In genomic region chr2:200567932-200568331, GRCh38 we compare ENCODE assay signal across 26 cellular contexts. TPM values are rescaled to one million over a fixed set of nuclear protein-coding genes. Genes with fewer than 3 reads are reported as not detected.
A peak's percentile ranks its signal among the peaks of the same experiment; 100 is the strongest.
DNase-seq lines count a peak whose midpoint lies in the region; ATAC-seq, FAIRE-seq and TF ChIP-seq lines count a peak whose summit lies in the region.
"Had no signal": no experiment of that assay in that cellular context is flagged by ENCODE, and none has a peak within 500 bp of the region (broad histone marks: within the 10 kb centered on the region; RNA-seq: fewer than 3 reads in every experiment).

No MANE protein-coding gene starts in this region.

- ATAC-seq in A549 (no peak), GM12878 (no peak), HepG2 (no peak)

- RAD21 ChIA-PET in GM12878 (lab: Charles Lee; ENCODE audit: unreplicated experiment): no interaction called here

- H3K9me3 ChIP-seq in A549: no peaks in the 10 kb centered on the region
- no peaks in the 10 kb centered on the region for H3K9me3 ChIP-seq in GM12878 (replicated peaks; ENCODE audit: control insufficient read depth, insufficient read depth, low read length)
- H3K9me3 ChIP-seq in HepG2 (ENCODE audit: low read length): no peaks in the 10 kb centered on the region
- H3K9me3 ChIP-seq in transverse colon: no peaks in the 10 kb centered on the region
- H3K9me3 ChIP-seq: BE2C, HAP-1 had no signal

- H3K4me1 ChIP-seq in A549 (peaks cover 5% of the 10 kb centered on the region; the same call in 1 of the 3 replicates), GM12878 (ENCODE audit: control insufficient read depth, insufficient read depth, low read length) (no peaks in the 10 kb centered on the region), HepG2 (ENCODE audit: insufficient read depth, low read length) (no peaks in the 10 kb centered on the region), transverse colon (no peaks in the 10 kb centered on the region)
- H3K4me1 ChIP-seq: BE2C; BLaER1 treated with 17β-estradiol and CSF1 and Interleukin-3, amounts not matched to agents 10 nM and 100 nM; HAP-1 had no signal

- H4K20me1 ChIP-seq in GM12878 (ENCODE audit: control insufficient read depth, insufficient read depth): no peaks in the 10 kb centered on the region
- no peaks in the 10 kb centered on the region for H4K20me1 ChIP-seq in HepG2 (ENCODE audit: insufficient read depth, low read length)
- H4K20me1 ChIP-seq: BLaER1 treated with 17β-estradiol and CSF1 and Interleukin-3, amounts not matched to agents 10 nM and 100 nM had no signal

- H3K4me3 ChIP-seq in A549: no peak overlapping the region
- no peak overlapping the region for H3K4me3 ChIP-seq in GM12878
- H3K4me3 ChIP-seq in HepG2 (replicated peaks in 1 of 3; ENCODE audit: insufficient read depth in 1 of 3, low read depth in 2 of 3, low read length in 3 of 3): no peak overlapping the region
- H3K4me3 ChIP-seq in transverse colon: no peak overlapping the region
- H3K4me3 ChIP-seq: BLaER1 treated with 17β-estradiol and CSF1 and Interleukin-3, amounts not matched to agents 10 nM and 100 nM; HAP-1 had no signal

- TF ChIP-seq RAD21 in A549 (conservative IDR thresholded peaks at IDR 0.05 in 1 of 2, IDR thresholded peaks at IDR 0.05 in 1 of 2) (no peak), GM12878 (IDR thresholded peaks at IDR 0.05; ENCODE audit: insufficient read depth, low read depth, low read length) (no peak), HepG2 (CRISPR knock-in tag; IDR thresholded peaks at IDR 0.05) (no peak)

- BruUV-seq in GM12878 (replicated peaks; lab: Mats Ljungman, UMichigan) (no TSS peak), HepG2 (replicated peaks; lab: Mats Ljungman, UMichigan) (no TSS peak)

- no peaks in the 10 kb centered on the region; a peak in 3 of 4 replicates for H3K36me3 ChIP-seq in GM12878 (ENCODE audit: control insufficient read depth in 2 of 2, insufficient read depth in 2 of 2, low read length in 1 of 2)
- peaks cover 0 to 19% of the 10 kb centered on the region in 2 experiments; a peak in 3 of 5 replicates for H3K36me3 ChIP-seq in HepG2 (replicated peaks in 1 of 2; ENCODE audit: control insufficient read depth in 1 of 2, insufficient read depth in 2 of 2, low read length in 2 of 2)
- H3K36me3 ChIP-seq in transverse colon: no peaks in the 10 kb centered on the region
- H3K36me3 ChIP-seq: BE2C had no signal

- TF ChIP-seq CTCF in A549 (IDR thresholded peaks at IDR 0.05): no peak
- no peak for TF ChIP-seq CTCF in GM12878 (IDR thresholded peaks at IDR 0.05 in 2 of 3, conservative IDR thresholded peaks at IDR 0.05 in 1 of 3; ENCODE audit: control insufficient read depth in 2 of 3, extremely low read depth in 1 of 3, insufficient read depth in 1 of 3, low read depth in 3 of 3, low read length in 3 of 3)
- TF ChIP-seq CTCF in HepG2 (CRISPR knock-in tag; IDR thresholded peaks at IDR 0.05): no peak
- no peak for TF ChIP-seq CTCF in transverse colon (IDR thresholded peaks at IDR 0.05)

- in situ Hi-C loops in GM12878 (cut with MboI): no loop called here
- in situ Hi-C loops in HepG2 (cut with HindIII; ENCODE audit: extremely low pct_ligation_motif_present, low pct_unique_long_range_greater_than_20kb): no loop called here
- in situ Hi-C loops in transverse colon (cut with MboI; ENCODE audit: low pct_ligation_motif_present in 1 of 4, low pct_unique_long_range_greater_than_20kb in 1 of 4, low sequenced_read_pairs in 3 of 4): no loop called here

- H3K9ac ChIP-seq in GM12878 (ENCODE audit: control insufficient read depth, insufficient read depth, low read length) (no peak overlapping the region), HepG2 (ENCODE audit: insufficient read depth, low read depth, low read length) (no peak overlapping the region)
- H3K9ac ChIP-seq: BLaER1 treated with 17β-estradiol and CSF1 and Interleukin-3, amounts not matched to agents 10 nM and 100 nM had no signal

- intact Hi-C loops in GM12878 (cut with micrococcal nuclease; ENCODE audit: unreplicated experiment) (no loop called here), HepG2 (cut with micrococcal nuclease; ENCODE audit: unreplicated experiment) (no loop called here), transverse colon (cut with DNase I; ENCODE audit: low total_unique reads) (no loop called here)

- CTCF ChIA-PET in A549 (lab: Yijun Ruan, JAX) (interaction anchor here (1.3 kb wide), 1 partner anchor 135 kb away, joined by 5 read pairs; no protein-coding TSS in a partner anchor), GM12878 (lab: Yijun Ruan, JAX) (interaction anchor here (1.0 to 1.3 kb wide), 2 partner anchors 11 to 83 kb away, joined by 6 to 7 read pairs; no protein-coding TSS in a partner anchor), HepG2 (lab: Yijun Ruan, JAX; ENCODE audit: low intra/inter-chr PET ratio, low total read pairs) (no interaction called here)

- no peak for TF ChIP-seq POLR2A in A549 (IDR thresholded peaks at IDR 0.05; ENCODE audit: low read length)
- no peak for TF ChIP-seq POLR2A in GM12878 (IDR thresholded peaks at IDR 0.05; ENCODE audit: low read depth, low read length)
- TF ChIP-seq POLR2A in HepG2 (IDR thresholded peaks at IDR 0.05; ENCODE audit: insufficient read depth in 1 of 2, low read depth in 2 of 2, low read length in 2 of 2): no peak
- TF ChIP-seq POLR2A in transverse colon (IDR thresholded peaks at IDR 0.05): no peak

- FAIRE-seq in A549 (lab: Jason Lieb, UNC) (peak; percentile 51), GM12878 (lab: Jason Lieb, UNC) (peak; percentile 84), HepG2 (lab: Jason Lieb, UNC) (no peak)
- FAIRE-seq: A204.1, D721Med, GM12891, GM18507 had no signal

- H3K4me2 ChIP-seq in A549 (no peak overlapping the region), GM12878 (ENCODE audit: control insufficient read depth, insufficient read depth) (no peak overlapping the region), HepG2 (ENCODE audit: low read depth, low read length) (no peak overlapping the region)
- H3K4me2 ChIP-seq: BLaER1 treated with 17β-estradiol and CSF1 and Interleukin-3, amounts not matched to agents 10 nM and 100 nM had no signal

- POLR2A ChIA-PET in A549 (lab: Yijun Ruan, JAX): no interaction called here
- POLR2A ChIA-PET in GM12878 (lab: Charles Lee): no interaction called here
- POLR2A ChIA-PET in HepG2 (lab: Yijun Ruan, JAX): no interaction called here

- SMC1A ChIA-PET in GM12878 (lab: Charles Lee; ENCODE audit: uncharacterized antibody, unreplicated experiment): interaction anchor here (0.7 kb wide), 1 partner anchor 69 kb away, joined by 3 read pairs; no protein-coding TSS in a partner anchor

- no peaks in the 10 kb centered on the region for H3K27me3 ChIP-seq in GM12878 (replicated peaks in 1 of 2; ENCODE audit: control insufficient read depth in 2 of 2, insufficient read depth in 2 of 2, low read length in 1 of 2)
- no peaks in the 10 kb centered on the region for H3K27me3 ChIP-seq in HepG2 (ENCODE audit: control insufficient read depth in 1 of 2, insufficient read depth in 2 of 2, low read length in 2 of 2)
- no peaks in the 10 kb centered on the region for H3K27me3 ChIP-seq in transverse colon
- H3K27me3 ChIP-seq: BE2C; BLaER1 treated with 17β-estradiol and CSF1 and Interleukin-3, amounts not matched to agents 10 nM and 100 nM had no signal

- 91% methylated on average over 3 of the region's 3 CpGs for WGBS in A549 (ENCODE audit: missing lambda C conversion rate)
- WGBS in GM12878 (ENCODE audit: insufficient coverage, insufficient replicate concordance, low lambda C conversion rate, missing lambda C conversion rate): 95% methylated on average over 3 of the region's 3 CpGs
- WGBS in HepG2 (ENCODE audit: low lambda C conversion rate): 92% methylated on average over 3 of the region's 3 CpGs
- WGBS in transverse colon (ENCODE audit: low coverage in 1 of 2), 2 donors: 99 to 100% methylated on average over 3 of the region's 3 CpGs

- no peak for TF ChIP-seq EP300 in A549 (IDR thresholded peaks at IDR 0.05)
- no peak for TF ChIP-seq EP300 in GM12878 (IDR thresholded peaks at IDR 0.05; ENCODE audit: borderline replicate concordance in 1 of 2, control insufficient read depth in 1 of 2, low read depth in 2 of 2, low read length in 2 of 2)
- TF ChIP-seq EP300 in HepG2 (IDR thresholded peaks at IDR 0.05; ENCODE audit: low read depth in 2 of 2, low read length in 2 of 2): no peak
- TF ChIP-seq EP300 in HepG2 (CRISPR knock-in tag; IDR thresholded peaks at IDR 0.05; ENCODE audit: borderline replicate concordance): no peak
- no peak for TF ChIP-seq EP300 in transverse colon (IDR thresholded peaks at IDR 0.05; ENCODE audit: low read depth)

- DNase-seq in A549 (ENCODE audit: low read depth in 1 of 2, low spot score in 1 of 2): no peak
- DNase-seq in GM12878 (ENCODE audit: low read depth, low spot score): no peak
- no peak for DNase-seq in HepG2 (ENCODE audit: low spot score)
- DNase-seq in renal cortical epithelial cell (ENCODE audit: low read depth): peak; percentile 52
- no peak for DNase-seq in NCI-H446 treated with DMSO at 0.1 percent for 48 hours (lab: John Stamatoyannopoulos, UW)
- DNase-seq in transverse colon: no peak
- no peak for DNase-seq in amniotic stem cell (lab: John Stamatoyannopoulos, UW)
- DNase-seq: ACHN; AML-193; BE2C; CD4-positive, alpha-beta T cell; CD8-positive, alpha-beta memory T cell; DMS 273 treated with DMSO at 0.1 percent for 48 hours; DMS79; EL; GDM1; GOT3; HFFc6 had no signal

- H3K79me2 ChIP-seq in GM12878 (ENCODE audit: control insufficient read depth, insufficient read depth, low read length) (no peaks in the 10 kb centered on the region), HepG2 (ENCODE audit: insufficient read depth, low read length) (no peaks in the 10 kb centered on the region)

- H2AFZ ChIP-seq in GM12878 (ENCODE audit: control insufficient read depth, low read depth, low read length) (no peak overlapping the region), HepG2 (ENCODE audit: low read length) (no peak overlapping the region)

- no peak overlapping the region for H3K27ac ChIP-seq in A549
- H3K27ac ChIP-seq in GM12878 (ENCODE audit: control insufficient read depth, insufficient read depth): no peak overlapping the region
- H3K27ac ChIP-seq in HepG2 (ENCODE audit: extremely low read length, insufficient read depth, low read length): no peak overlapping the region
- no peak overlapping the region for H3K27ac ChIP-seq in transverse colon
- H3K27ac ChIP-seq: 22Rv1; BLaER1 treated with 17β-estradiol and CSF1 and Interleukin-3, amounts not matched to agents 10 nM and 100 nM had no signal

RNA-seq across cellular contexts. Expression of gene AOX1, which starts 17.9 kb away (rescaled TPM):
- polyA plus RNA-seq in A549 (2011; rRNA removed) (2.8 and 3.6 TPM in 2 replicates), A549 (2017; fragmentation: RNase III; extraction: RNeasy Plus Mini Kit Qiagen cat#74134 plus additional on column Dnase treatment) (4.8 to 6.6 TPM (median 5.4 TPM) in 3 replicates), GM12878 (2011; rRNA removed) (0.03 TPM in 1 of 2 replicates, not detected in the other), GM12878 (2014; fragmentation: Illumina TruSeq; extraction: Trizol) (not detected in 2 replicates), GM12878 (2014; fragmentation: Nextera tagmentation; extraction: Ambion mirVana) (not detected), GM12878 (2014; rRNA removed) (0.04 TPM in 1 of 2 replicates, not detected in the other), GM12878 (2016; fragmentation: Nextera tagmentation; extraction: Ambion mirVana) (not detected), HepG2 (2011; rRNA removed) (9.2 and 18.9 TPM in 2 replicates)
- 1.1 and 1.3 TPM in 2 replicates for polyA plus RNA-seq in A549 (2012; cell fraction: cytosol; rRNA removed)
- 0.91 and 1.8 TPM in 2 replicates for polyA plus RNA-seq in A549 (2012; cell fraction: nucleus; rRNA removed)
- 1.8 and 5.3 TPM in 2 replicates for polyA minus RNA-seq in A549 (2011; rRNA and poly(A)+ RNA removed)
- total RNA-seq in GM12878 (2013; cell fraction: nucleolus; rRNA removed): 0.56 TPM in 1 of 2 replicates, not detected in the other
- total RNA-seq in GM12878 (2014; rRNA removed) (0.05 and 0.34 TPM in 2 replicates), GM12878 (2014; rRNA removed; fragmentation: Illumina TruSeq; extraction: Trizol) (not detected in 2 replicates), GM12878 (2021) (0.56 and 0.80 TPM in 2 replicates), HepG2 (2016; rRNA removed; fragmentation: Illumina TruSeq; extraction: Trizol) (18.0 and 27.5 TPM in 2 replicates), renal cortical epithelial cell (8.0 and 60.4 TPM in 2 replicates), transverse colon (10 to 100 TPM; 12.0 to 28.1 (median 19.0) TPM)
- polyA plus RNA-seq in GM12878 (2011; ENCODE audit: low read depth): not detected
- polyA plus RNA-seq in GM12878 (2011; cell fraction: cytosol; rRNA removed): not detected in 2 replicates
- 0.25 and 0.30 TPM in 2 replicates for polyA plus RNA-seq in GM12878 (2011; cell fraction: nucleus; rRNA removed)
- polyA plus RNA-seq in GM12878 (2012): 0.14 TPM in 1 of 2 replicates, not detected in the other
- polyA minus RNA-seq in GM12878 (2011; rRNA and poly(A)+ RNA removed): 1.8 TPM in 1 of 2 replicates, not detected in the other
- not detected in 2 replicates for polyA minus RNA-seq in GM12878 (2011; cell fraction: cytosol; rRNA and poly(A)+ RNA removed)
- polyA minus RNA-seq in GM12878 (2011; cell fraction: nucleus; rRNA and poly(A)+ RNA removed): 0.24 and 0.29 TPM in 2 replicates
- 2.9 and 3.1 TPM in 2 replicates for total RNA-seq in HepG2 (2016; cell fraction: cytosol; rRNA removed; fragmentation: Illumina TruSeq; extraction: Trizol; ENCODE audit: low read depth)
- 16.9 and 27.1 TPM in 2 replicates for total RNA-seq in HepG2 (2016; cell fraction: insoluble cytoplasmic fraction; rRNA removed; fragmentation: Illumina TruSeq; extraction: Trizol)
- total RNA-seq in HepG2 (2016; cell fraction: membrane; rRNA removed; fragmentation: Illumina TruSeq; extraction: Trizol): 5.6 and 7.9 TPM in 2 replicates
- total RNA-seq in HepG2 (2016; cell fraction: nucleus; rRNA removed; fragmentation: Illumina TruSeq; extraction: Trizol): 11.2 and 11.3 TPM in 2 replicates
- polyA plus RNA-seq in HepG2 (2011; cell fraction: cytosol; rRNA removed): 9.0 and 14.2 TPM in 2 replicates
- 6.6 and 14.0 TPM in 2 replicates for polyA plus RNA-seq in HepG2 (2011; cell fraction: nucleus; rRNA removed)
- polyA plus RNA-seq in HepG2 (2012): 12.6 and 15.2 TPM in 2 replicates
- 0.95 and 1.1 TPM in 2 replicates for polyA plus RNA-seq in HepG2 (2016; cell fraction: cytosol; fragmentation: Illumina TruSeq; extraction: Trizol; ENCODE audit: low read depth)
- polyA plus RNA-seq in HepG2 (2016; cell fraction: insoluble cytoplasmic fraction; fragmentation: Illumina TruSeq; extraction: Trizol; ENCODE audit: low read depth): 21.2 and 21.7 TPM in 2 replicates
- polyA plus RNA-seq in HepG2 (2016; cell fraction: membrane; fragmentation: Illumina TruSeq; extraction: Trizol; ENCODE audit: low read depth): 2.7 and 3.3 TPM in 2 replicates
- polyA plus RNA-seq in HepG2 (2016; cell fraction: nucleus; fragmentation: Illumina TruSeq; extraction: Trizol; ENCODE audit: insufficient read depth, low read depth): 8.2 and 9.7 TPM in 2 replicates
- 9.0 and 94.3 TPM in 2 replicates for polyA minus RNA-seq in HepG2 (2011; rRNA and poly(A)+ RNA removed; ENCODE audit: low replicate concordance)
- 16.3 and 44.6 TPM in 2 replicates for polyA minus RNA-seq in HepG2 (2011; cell fraction: cytosol; rRNA and poly(A)+ RNA removed)
- polyA minus RNA-seq in HepG2 (2011; cell fraction: nucleus; rRNA and poly(A)+ RNA removed): 6.7 and 17.2 TPM in 2 replicates
- total RNA-seq: CD4-positive, alpha-beta T cell; CD8-positive, alpha-beta memory T cell had no signal
- polyA plus RNA-seq: CD14-positive monocyte had no signal

RNA-seq across cellular contexts. Expression of gene SGO2, which starts 41.9 kb away (rescaled TPM):
- 14.2 and 26.2 TPM in 2 replicates for polyA plus RNA-seq in A549 (2011; rRNA removed)
- polyA plus RNA-seq in A549 (2012; cell fraction: cytosol; rRNA removed): 3.4 and 5.0 TPM in 2 replicates
- 1.9 and 3.3 TPM in 2 replicates for polyA plus RNA-seq in A549 (2012; cell fraction: nucleus; rRNA removed)
- 14.4 to 16.8 TPM (median 15.2 TPM) in 3 replicates for polyA plus RNA-seq in A549 (2017; fragmentation: RNase III; extraction: RNeasy Plus Mini Kit Qiagen cat#74134 plus additional on column Dnase treatment)
- polyA minus RNA-seq in A549 (2011; rRNA and poly(A)+ RNA removed): 3.8 and 4.8 TPM in 2 replicates
- 58.3 and 61.7 TPM in 2 replicates for total RNA-seq in GM12878 (2013; cell fraction: nucleolus; rRNA removed)
- 18.5 and 22.2 TPM in 2 replicates for total RNA-seq in GM12878 (2014; rRNA removed)
- total RNA-seq in GM12878 (2014; rRNA removed; fragmentation: Illumina TruSeq; extraction: Trizol): 21.8 and 22.4 TPM in 2 replicates
- total RNA-seq in GM12878 (2021): 21.7 and 22.3 TPM in 2 replicates
- polyA plus RNA-seq in GM12878 (2011; ENCODE audit: low read depth): 4.1 TPM
- polyA plus RNA-seq in GM12878 (2011; rRNA removed): 26.7 and 59.4 TPM in 2 replicates
- 4.4 and 4.5 TPM in 2 replicates for polyA plus RNA-seq in GM12878 (2011; cell fraction: cytosol; rRNA removed)
- 24.0 and 26.2 TPM in 2 replicates for polyA plus RNA-seq in GM12878 (2011; cell fraction: nucleus; rRNA removed)
- polyA plus RNA-seq in GM12878 (2012): 7.7 and 12.3 TPM in 2 replicates
- 33.4 and 39.4 TPM in 2 replicates for polyA plus RNA-seq in GM12878 (2014; fragmentation: Illumina TruSeq; extraction: Trizol)
- 10 to 100 TPM; 15.8 to 30.7 TPM for polyA plus RNA-seq in GM12878 (2014; fragmentation: Nextera tagmentation; extraction: Ambion mirVana)
- 11.3 and 16.7 TPM in 2 replicates for polyA plus RNA-seq in GM12878 (2014; rRNA removed)
- polyA plus RNA-seq in GM12878 (2016; fragmentation: Nextera tagmentation; extraction: Ambion mirVana): 10 to 100 TPM; 42.5 to 55.2 TPM
- polyA minus RNA-seq in GM12878 (2011; rRNA and poly(A)+ RNA removed): 17.1 and 21.9 TPM in 2 replicates
- 7.5 and 9.0 TPM in 2 replicates for polyA minus RNA-seq in GM12878 (2011; cell fraction: cytosol; rRNA and poly(A)+ RNA removed)
- polyA minus RNA-seq in GM12878 (2011; cell fraction: nucleus; rRNA and poly(A)+ RNA removed): 34.7 and 52.3 TPM in 2 replicates
- total RNA-seq in HepG2 (2016; rRNA removed; fragmentation: Illumina TruSeq; extraction: Trizol): 16.2 and 32.2 TPM in 2 replicates
- total RNA-seq in HepG2 (2016; cell fraction: cytosol; rRNA removed; fragmentation: Illumina TruSeq; extraction: Trizol; ENCODE audit: low read depth): 1.1 and 1.4 TPM in 2 replicates
- 16.1 and 31.3 TPM in 2 replicates for total RNA-seq in HepG2 (2016; cell fraction: insoluble cytoplasmic fraction; rRNA removed; fragmentation: Illumina TruSeq; extraction: Trizol)
- 4.3 and 5.1 TPM in 2 replicates for total RNA-seq in HepG2 (2016; cell fraction: membrane; rRNA removed; fragmentation: Illumina TruSeq; extraction: Trizol)
- total RNA-seq in HepG2 (2016; cell fraction: nucleus; rRNA removed; fragmentation: Illumina TruSeq; extraction: Trizol): 26.7 and 28.5 TPM in 2 replicates
- 1.9 and 5.1 TPM in 2 replicates for polyA plus RNA-seq in HepG2 (2011; rRNA removed)
- polyA plus RNA-seq in HepG2 (2011; cell fraction: cytosol; rRNA removed): 1.2 and 1.3 TPM in 2 replicates
- polyA plus RNA-seq in HepG2 (2011; cell fraction: nucleus; rRNA removed): 2.6 and 2.7 TPM in 2 replicates
- polyA plus RNA-seq in HepG2 (2012): 3.4 and 6.3 TPM in 2 replicates
- 0.41 and 0.43 TPM in 2 replicates for polyA plus RNA-seq in HepG2 (2016; cell fraction: cytosol; fragmentation: Illumina TruSeq; extraction: Trizol; ENCODE audit: low read depth)
- polyA plus RNA-seq in HepG2 (2016; cell fraction: insoluble cytoplasmic fraction; fragmentation: Illumina TruSeq; extraction: Trizol; ENCODE audit: low read depth): 25.2 and 26.5 TPM in 2 replicates
- 1.2 TPM in 2 replicates for polyA plus RNA-seq in HepG2 (2016; cell fraction: membrane; fragmentation: Illumina TruSeq; extraction: Trizol; ENCODE audit: low read depth)
- polyA plus RNA-seq in HepG2 (2016; cell fraction: nucleus; fragmentation: Illumina TruSeq; extraction: Trizol; ENCODE audit: insufficient read depth, low read depth): 17.4 and 17.5 TPM in 2 replicates
- polyA minus RNA-seq in HepG2 (2011; rRNA and poly(A)+ RNA removed; ENCODE audit: low replicate concordance): 0.84 and 3.3 TPM in 2 replicates
- polyA minus RNA-seq in HepG2 (2011; cell fraction: cytosol; rRNA and poly(A)+ RNA removed): 4.9 and 5.4 TPM in 2 replicates
- 26.2 and 43.8 TPM in 2 replicates for polyA minus RNA-seq in HepG2 (2011; cell fraction: nucleus; rRNA and poly(A)+ RNA removed)
- 4.2 and 5.0 TPM in 2 replicates for total RNA-seq in renal cortical epithelial cell
- total RNA-seq in transverse colon: 1 to 10 TPM in 3 of 4 donors, under 1 TPM in 1; 0.75 to 4.8 (median 2.9) TPM

RNA-seq across cellular contexts. Expression of gene KCTD18, which starts 58.1 kb away (rescaled TPM):
- polyA plus RNA-seq in A549 (2011; rRNA removed) (15.3 and 21.3 TPM in 2 replicates), A549 (2017; fragmentation: RNase III; extraction: RNeasy Plus Mini Kit Qiagen cat#74134 plus additional on column Dnase treatment) (9.7 to 12.6 TPM (median 12.2 TPM) in 3 replicates), GM12878 (2011; rRNA removed) (8.7 and 10.3 TPM in 2 replicates), GM12878 (2014; fragmentation: Illumina TruSeq; extraction: Trizol) (12.7 and 16.8 TPM in 2 replicates), GM12878 (2014; fragmentation: Nextera tagmentation; extraction: Ambion mirVana) (1 to 10 TPM; 1.4 to 3.7 TPM), GM12878 (2014; rRNA removed) (10.8 and 11.5 TPM in 2 replicates), GM12878 (2016; fragmentation: Nextera tagmentation; extraction: Ambion mirVana) (10 to 100 TPM; 13.5 to 13.9 TPM), HepG2 (2011; rRNA removed) (2.2 and 2.5 TPM in 2 replicates)
- polyA plus RNA-seq in A549 (2012; cell fraction: cytosol; rRNA removed): 5.7 and 6.3 TPM in 2 replicates
- polyA plus RNA-seq in A549 (2012; cell fraction: nucleus; rRNA removed): 4.0 and 4.7 TPM in 2 replicates
- 7.7 and 9.9 TPM in 2 replicates for polyA minus RNA-seq in A549 (2011; rRNA and poly(A)+ RNA removed)
- 13.7 and 14.0 TPM in 2 replicates for total RNA-seq in GM12878 (2013; cell fraction: nucleolus; rRNA removed)
- total RNA-seq in GM12878 (2014; rRNA removed) (14.9 and 19.3 TPM in 2 replicates), GM12878 (2014; rRNA removed; fragmentation: Illumina TruSeq; extraction: Trizol) (16.3 and 16.9 TPM in 2 replicates), GM12878 (2021) (12.3 and 14.2 TPM in 2 replicates), HepG2 (2016; rRNA removed; fragmentation: Illumina TruSeq; extraction: Trizol) (7.0 and 7.1 TPM in 2 replicates), renal cortical epithelial cell (19.5 and 21.9 TPM in 2 replicates), transverse colon (10 to 100 TPM; 18.5 to 68.5 (median 20.7) TPM)
- 6.8 TPM for polyA plus RNA-seq in GM12878 (2011; ENCODE audit: low read depth)
- 5.6 and 5.7 TPM in 2 replicates for polyA plus RNA-seq in GM12878 (2011; cell fraction: cytosol; rRNA removed)
- polyA plus RNA-seq in GM12878 (2011; cell fraction: nucleus; rRNA removed): 9.7 and 10.0 TPM in 2 replicates
- polyA plus RNA-seq in GM12878 (2012): 12.3 and 13.7 TPM in 2 replicates
- 3.6 and 3.7 TPM in 2 replicates for polyA minus RNA-seq in GM12878 (2011; rRNA and poly(A)+ RNA removed)
- 2.8 and 5.2 TPM in 2 replicates for polyA minus RNA-seq in GM12878 (2011; cell fraction: cytosol; rRNA and poly(A)+ RNA removed)
- 3.3 and 4.0 TPM in 2 replicates for polyA minus RNA-seq in GM12878 (2011; cell fraction: nucleus; rRNA and poly(A)+ RNA removed)
- 1.9 and 2.4 TPM in 2 replicates for total RNA-seq in HepG2 (2016; cell fraction: cytosol; rRNA removed; fragmentation: Illumina TruSeq; extraction: Trizol; ENCODE audit: low read depth)
- 6.3 and 7.3 TPM in 2 replicates for total RNA-seq in HepG2 (2016; cell fraction: insoluble cytoplasmic fraction; rRNA removed; fragmentation: Illumina TruSeq; extraction: Trizol)
- total RNA-seq in HepG2 (2016; cell fraction: membrane; rRNA removed; fragmentation: Illumina TruSeq; extraction: Trizol): 7.3 and 8.3 TPM in 2 replicates
- 3.6 and 4.2 TPM in 2 replicates for total RNA-seq in HepG2 (2016; cell fraction: nucleus; rRNA removed; fragmentation: Illumina TruSeq; extraction: Trizol)
- polyA plus RNA-seq in HepG2 (2011; cell fraction: cytosol; rRNA removed): 1.6 and 2.3 TPM in 2 replicates
- 3.2 and 4.3 TPM in 2 replicates for polyA plus RNA-seq in HepG2 (2011; cell fraction: nucleus; rRNA removed)
- polyA plus RNA-seq in HepG2 (2012): 2.8 and 4.9 TPM in 2 replicates
- polyA plus RNA-seq in HepG2 (2016; cell fraction: cytosol; fragmentation: Illumina TruSeq; extraction: Trizol; ENCODE audit: low read depth): 2.4 and 3.1 TPM in 2 replicates
- 5.9 and 8.3 TPM in 2 replicates for polyA plus RNA-seq in HepG2 (2016; cell fraction: insoluble cytoplasmic fraction; fragmentation: Illumina TruSeq; extraction: Trizol; ENCODE audit: low read depth)
- 5.6 TPM in 2 replicates for polyA plus RNA-seq in HepG2 (2016; cell fraction: membrane; fragmentation: Illumina TruSeq; extraction: Trizol; ENCODE audit: low read depth)
- 5.0 and 6.2 TPM in 2 replicates for polyA plus RNA-seq in HepG2 (2016; cell fraction: nucleus; fragmentation: Illumina TruSeq; extraction: Trizol; ENCODE audit: insufficient read depth, low read depth)
- 0.42 and 0.86 TPM in 2 replicates for polyA minus RNA-seq in HepG2 (2011; rRNA and poly(A)+ RNA removed; ENCODE audit: low replicate concordance)
- polyA minus RNA-seq in HepG2 (2011; cell fraction: cytosol; rRNA and poly(A)+ RNA removed): 2.0 and 2.1 TPM in 2 replicates
- 4.0 and 4.1 TPM in 2 replicates for polyA minus RNA-seq in HepG2 (2011; cell fraction: nucleus; rRNA and poly(A)+ RNA removed)
